In the genomic region with DNA sequence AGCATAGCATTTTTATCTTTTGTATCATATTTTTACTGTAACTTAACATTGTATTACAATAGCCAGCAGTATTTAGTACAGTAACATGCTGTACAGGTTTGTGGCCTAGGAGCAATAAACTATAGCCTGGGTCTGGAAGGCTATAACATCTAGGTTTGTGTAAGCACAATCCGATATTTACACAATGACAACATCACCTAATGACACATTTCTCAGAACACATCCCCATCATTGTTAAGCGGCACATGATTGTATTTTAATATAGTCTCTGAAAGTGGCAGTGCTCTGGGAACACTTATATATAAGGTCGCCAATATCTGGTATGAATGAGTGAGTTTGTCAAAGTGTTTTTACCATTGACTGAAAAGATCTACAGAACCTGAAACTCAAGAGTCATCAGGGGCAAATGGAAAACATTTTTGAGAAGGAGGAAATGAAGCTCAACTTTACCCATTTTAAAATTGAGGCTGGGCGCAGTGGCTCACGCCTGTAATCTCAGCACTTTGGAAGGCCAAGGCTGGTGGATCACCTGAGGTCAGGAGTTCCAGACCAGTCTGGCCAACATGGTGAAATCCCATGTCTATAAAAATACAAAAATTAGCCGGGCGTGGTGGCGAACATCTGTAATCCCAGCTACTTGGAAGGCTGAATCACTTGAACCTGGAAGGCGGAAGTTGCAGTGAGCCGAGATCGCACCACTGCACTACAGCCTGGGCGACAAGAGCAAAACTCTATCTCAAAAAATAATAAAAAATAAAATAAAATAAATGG, we compare ENCODE assay signal across 2 cellular contexts.
TF ChIP-seq lines count a peak whose summit lies in the region.

No MANE protein-coding gene starts in this region.

TF ChIP-seq in A549, 52 proteins besides CTCF, POLR2A, EP300 and RAD21:
- no peak for TF ChIP-seq RCOR1 (IDR thresholded peaks at IDR 0.05; ENCODE audit: low read depth, low read length)

TF ChIP-seq in HCT116, 20 proteins besides CTCF, POLR2A, EP300 and RAD21:
- no peak for TF ChIP-seq JUND (IDR thresholded peaks at IDR 0.05)
- no peak for TF ChIP-seq EGR1 (IDR thresholded peaks at IDR 0.05; ENCODE audit: low read depth)
- no peak for TF ChIP-seq FOSL1 (IDR thresholded peaks at IDR 0.05; ENCODE audit: low read depth)
- no peak for TF ChIP-seq TCF7L2 (IDR thresholded peaks at IDR 0.05; ENCODE audit: borderline replicate concordance, extremely low read depth, insufficient read depth, insufficient read length)
- no peak for TF ChIP-seq SP1 (IDR thresholded peaks at IDR 0.05; ENCODE audit: low read depth)
- no peak for TF ChIP-seq ZNF274 (IDR thresholded peaks at IDR 0.05; ENCODE audit: low read depth, low read length)
- TF ChIP-seq CBX3 (IDR thresholded peaks at IDR 0.05; ENCODE audit: low read depth) = no peak
- TF ChIP-seq YY1 (IDR thresholded peaks at IDR 0.05; ENCODE audit: extremely low read depth, insufficient replicate concordance, low read depth, low read length) = no peak
- TF ChIP-seq ELF1 (IDR thresholded peaks at IDR 0.05; ENCODE audit: borderline replicate concordance, low read depth) = no peak
- no peak for TF ChIP-seq SRF (IDR thresholded peaks at IDR 0.05; ENCODE audit: low read depth)
- TF ChIP-seq EZH2phosphoT487 (IDR thresholded peaks at IDR 0.05; ENCODE audit: borderline replicate concordance) = no peak
- TF ChIP-seq, protein P1, sequence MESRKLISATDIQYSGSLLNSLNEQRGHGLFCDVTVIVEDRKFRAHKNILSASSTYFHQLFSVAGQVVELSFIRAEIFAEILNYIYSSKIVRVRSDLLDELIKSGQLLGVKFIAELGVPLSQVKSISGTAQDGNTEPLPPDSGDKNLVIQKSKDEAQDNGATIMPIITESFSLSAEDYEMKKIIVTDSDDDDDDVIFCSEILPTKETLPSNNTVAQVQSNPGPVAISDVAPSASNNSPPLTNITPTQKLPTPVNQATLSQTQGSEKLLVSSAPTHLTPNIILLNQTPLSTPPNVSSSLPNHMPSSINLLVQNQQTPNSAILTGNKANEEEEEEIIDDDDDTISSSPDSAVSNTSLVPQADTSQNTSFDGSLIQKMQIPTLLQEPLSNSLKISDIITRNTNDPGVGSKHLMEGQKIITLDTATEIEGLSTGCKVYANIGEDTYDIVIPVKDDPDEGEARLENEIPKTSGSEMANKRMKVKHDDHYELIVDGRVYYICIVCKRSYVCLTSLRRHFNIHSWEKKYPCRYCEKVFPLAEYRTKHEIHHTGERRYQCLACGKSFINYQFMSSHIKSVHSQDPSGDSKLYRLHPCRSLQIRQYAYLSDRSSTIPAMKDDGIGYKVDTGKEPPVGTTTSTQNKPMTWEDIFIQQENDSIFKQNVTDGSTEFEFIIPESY (IDR thresholded peaks at IDR 0.05; ENCODE audit: extremely low read depth, insufficient replicate concordance, low read length) = no peak
